ENCODE assay signal across 19 cellular contexts in the genomic region with DNA sequence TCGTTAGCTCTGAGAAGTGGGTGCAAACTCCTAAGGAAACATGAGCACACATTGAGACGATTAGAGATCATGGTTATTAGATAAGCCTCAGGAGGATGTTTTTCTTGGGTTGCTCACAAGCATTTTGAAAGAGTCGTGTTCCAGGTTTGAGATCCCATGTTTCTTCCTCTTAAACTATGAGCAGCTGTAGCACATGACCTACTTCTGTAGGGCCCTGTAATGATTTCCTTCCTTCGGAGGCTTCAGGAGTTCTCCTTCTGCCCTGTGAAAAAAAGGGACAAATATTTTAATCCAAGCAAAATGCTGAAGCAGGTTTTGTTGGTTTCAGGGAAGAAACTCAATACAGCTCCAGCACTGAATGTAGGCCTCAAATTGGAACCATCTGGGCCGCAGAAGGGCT.
A peak's percentile ranks its signal among the peaks of the same experiment; 100 is the strongest.
DNase-seq lines count a peak whose midpoint lies in the region; ATAC-seq and TF ChIP-seq lines count a peak whose summit lies in the region.
"Had no signal": no experiment of that assay in that cellular context is flagged by ENCODE, and none has a peak within 500 bp of the region (broad histone marks: within the 10 kb centered on the region; RNA-seq: fewer than 3 reads in every experiment).

No MANE protein-coding gene starts in this region.

- no peak overlapping the region for H3K23ac ChIP-seq in trophoblast cell (ENCODE audit: low read length)

- H3K27me3 ChIP-seq in BLaER1 treated with 17β-estradiol and CSF1 and Interleukin-3, amounts not matched to agents 10 nM and 100 nM = no peaks in the 10 kb centered on the region
- no peaks in the 10 kb centered on the region for H3K27me3 ChIP-seq in trophoblast cell (ENCODE audit: insufficient read depth, low read length)

- H2BK5ac ChIP-seq in trophoblast cell (ENCODE audit: low read depth, low read length, poor library complexity) = no peak overlapping the region

- CTCF ChIA-PET in activated naive CD4-positive, alpha-beta T cell treated with anti-CD3 and anti-CD28 coated beads for 36 hours (lab: Charles Lee) = interaction anchor here (1.1 kb wide), 1 partner anchor 9 kb away, joined by 3 read pairs; no protein-coding TSS in a partner anchor

- ATAC-seq in mucosa of descending colon = no peak
- ATAC-seq: A549, HCT116 had no signal

- H3K27ac Mint-ChIP-seq in activated naive CD4-positive, alpha-beta T cell treated with anti-CD3 and anti-CD28 coated beads for 36 hours = no peak overlapping the region
- H3K27ac Mint-ChIP-seq: CD14-positive monocyte; CD4-positive, alpha-beta T cell; CD8-positive, alpha-beta memory T cell; H9 had no signal

- H3K79me1 ChIP-seq in trophoblast cell (ENCODE audit: low read length) = no peaks in the 10 kb centered on the region

- no peaks in the 10 kb centered on the region for H3K79me2 ChIP-seq in trophoblast cell (ENCODE audit: control insufficient read depth, insufficient read depth, low read length, poor library complexity)

- peaks cover 2% of the 10 kb centered on the region for H3K27me3 Mint-ChIP-seq in activated naive CD4-positive, alpha-beta T cell treated with anti-CD3 and anti-CD28 coated beads for 36 hours (ENCODE audit: low read depth)
- H3K27me3 Mint-ChIP-seq: CD4-positive, alpha-beta T cell had no signal

- no peak overlapping the region for H3K4ac ChIP-seq in trophoblast cell (ENCODE audit: low read depth, low read length)

- TF ChIP-seq CTCF in mucosa of descending colon (IDR thresholded peaks at IDR 0.05) (no peak), foreskin fibroblast (IDR thresholded peaks at IDR 0.05; ENCODE audit: low read depth, low read length) (no peak)

- no peaks in the 10 kb centered on the region for H3K36me3 ChIP-seq in BLaER1 treated with 17β-estradiol and CSF1 and Interleukin-3, amounts not matched to agents 10 nM and 100 nM
- H3K36me3 ChIP-seq in SK-N-MC (ENCODE audit: insufficient read depth, low read length) (no peaks in the 10 kb centered on the region), trophoblast cell (ENCODE audit: control insufficient read depth in 1 of 2, insufficient read depth in 2 of 2, low read length in 2 of 2) (no peaks in the 10 kb centered on the region), mucosa of descending colon (ENCODE audit: low read depth) (no peaks in the 10 kb centered on the region)

- H3K27ac ChIP-seq in BLaER1 treated with 17β-estradiol and CSF1 and Interleukin-3, amounts not matched to agents 10 nM and 100 nM = no peak overlapping the region
- H3K27ac ChIP-seq in SK-N-MC = peak overlapping the region; percentile 89
- H3K27ac ChIP-seq in trophoblast cell (ENCODE audit: low read depth, low read length) = no peak overlapping the region
- H3K27ac ChIP-seq: A549, GM23248 had no signal

- H3K36me3 Mint-ChIP-seq in activated naive CD4-positive, alpha-beta T cell treated with anti-CD3 and anti-CD28 coated beads for 36 hours (ENCODE audit: low read depth) = no peaks in the 10 kb centered on the region
- H3K36me3 Mint-ChIP-seq: CD14-positive monocyte; CD8-positive, alpha-beta memory T cell had no signal

- no peak overlapping the region for H3K18ac ChIP-seq in trophoblast cell (ENCODE audit: low read length)

- no peak overlapping the region for H4K91ac ChIP-seq in trophoblast cell (ENCODE audit: low read depth, low read length)

- H4K8ac ChIP-seq in trophoblast cell (ENCODE audit: low read depth, low read length) = no peak overlapping the region

- H3K9me3 Mint-ChIP-seq in activated naive CD4-positive, alpha-beta T cell treated with anti-CD3 and anti-CD28 coated beads for 36 hours = no peaks in the 10 kb centered on the region
- H3K9me3 Mint-ChIP-seq: CD4-positive, alpha-beta T cell; CD8-positive, alpha-beta memory T cell; H9 had no signal

- no peak for DNase-seq in SK-N-MC (ENCODE audit: low read depth, low spot score)
- DNase-seq in fibroblast of gingiva (ENCODE audit: low read depth) = peak; percentile 65
- DNase-seq in trophoblast cell = no peak
- DNase-seq in activated naive CD4-positive, alpha-beta T cell treated with anti-CD3 and anti-CD28 coated beads for 36 hours = no peak
- no peak for DNase-seq in mucosa of descending colon
- DNase-seq in NCI-H1048 (lab: John Stamatoyannopoulos, UW) = no peak
- no peak for DNase-seq in foreskin fibroblast
- DNase-seq: 8988T; CD4-positive, alpha-beta T cell; CD8-positive, alpha-beta memory T cell; DMS 273 treated with DMSO at 0.1 percent for 48 hours; DMS79 treated with DMSO at 0.1 percent for 48 hours; GF-D8; GM23248; H9 had no signal

- H3K14ac ChIP-seq in trophoblast cell (ENCODE audit: low read length) = no peak overlapping the region

- no peak overlapping the region for H2AFZ ChIP-seq in trophoblast cell (ENCODE audit: insufficient read depth, low read length, poor library complexity)
- H2AFZ ChIP-seq: GM23248 had no signal

- H2BK120ac ChIP-seq in trophoblast cell (ENCODE audit: insufficient read depth, low read length, poor library complexity) = no peak overlapping the region

- peak overlapping the region; percentile 0 to 84 (median 48); a peak in 19 of 22 replicates for H3K4me2 ChIP-seq in BLaER1 treated with 17β-estradiol and CSF1 and Interleukin-3, amounts not matched to agents 10 nM and 100 nM
- H3K4me2 ChIP-seq in trophoblast cell (ENCODE audit: low read length) = no peak overlapping the region
- H3K4me2 ChIP-seq: A549 had no signal

- H4K12ac ChIP-seq in trophoblast cell (ENCODE audit: low read depth, low read length) = no peak overlapping the region

- H3K4me1 Mint-ChIP-seq in activated naive CD4-positive, alpha-beta T cell treated with anti-CD3 and anti-CD28 coated beads for 36 hours (ENCODE audit: low read depth) = peaks cover 5% of the 10 kb centered on the region
- H3K4me1 Mint-ChIP-seq: CD14-positive monocyte had no signal

- H3K4me3 ChIP-seq in BLaER1 treated with 17β-estradiol and CSF1 and Interleukin-3, amounts not matched to agents 10 nM and 100 nM = no peak overlapping the region
- H3K4me3 ChIP-seq in SK-N-MC (no peak overlapping the region), trophoblast cell (ENCODE audit: low read depth, low read length) (no peak overlapping the region), mucosa of descending colon (no peak overlapping the region), foreskin fibroblast (ENCODE audit: low read depth in 1 of 2, low read length in 2 of 2) (no peak overlapping the region)
- H3K4me3 ChIP-seq: A549, GM23248 had no signal

- H3K4me3 Mint-ChIP-seq in activated naive CD4-positive, alpha-beta T cell treated with anti-CD3 and anti-CD28 coated beads for 36 hours = no peak overlapping the region
- H3K4me3 Mint-ChIP-seq: CD14-positive monocyte; CD4-positive, alpha-beta T cell; CD8-positive, alpha-beta memory T cell; H9 had no signal

- H4K20me1 ChIP-seq in BLaER1 treated with 17β-estradiol and CSF1 and Interleukin-3, amounts not matched to agents 10 nM and 100 nM = no peaks in the 10 kb centered on the region

- H3K9me3 ChIP-seq in BLaER1 treated with 17β-estradiol and CSF1 and Interleukin-3, amounts not matched to agents 10 nM and 100 nM (replicated peaks in 1 of 11) = no peaks in the 10 kb centered on the region
- H3K9me3 ChIP-seq in SK-N-MC (ENCODE audit: low read depth, low read length) = no peaks in the 10 kb centered on the region
- no peaks in the 10 kb centered on the region for H3K9me3 ChIP-seq in trophoblast cell (ENCODE audit: insufficient read depth, low read depth, low read length)
- no peaks in the 10 kb centered on the region for H3K9me3 ChIP-seq in mucosa of descending colon
- H3K9me3 ChIP-seq: A549 had no signal

- no CpG with 5 or more reads among the region's 5 CpGs for WGBS in trophoblast cell (ENCODE audit: extremely low coverage, insufficient coverage, insufficient read length)

- H2BK12ac ChIP-seq in trophoblast cell (ENCODE audit: low read length) = no peak overlapping the region

- H3K9ac ChIP-seq in BLaER1 treated with 17β-estradiol and CSF1 and Interleukin-3, amounts not matched to agents 10 nM and 100 nM = no peak overlapping the region
- H3K9ac ChIP-seq in SK-N-MC (ENCODE audit: insufficient read length) (no peak overlapping the region), trophoblast cell (ENCODE audit: low read length) (peak overlapping the region; percentile 19)
- H3K9ac ChIP-seq: GM23248 had no signal

- intact Hi-C loops in activated naive CD4-positive, alpha-beta T cell treated with anti-CD3 and anti-CD28 coated beads for 36 hours (cut with micrococcal nuclease) = no loop called here
- intact Hi-C loops in mucosa of descending colon (cut with DNase I, micrococcal nuclease) = no loop called here

- no peak overlapping the region for H2AK5ac ChIP-seq in trophoblast cell (ENCODE audit: low read length)

- H3K4me1 ChIP-seq in BLaER1 treated with 17β-estradiol and CSF1 and Interleukin-3, amounts not matched to agents 10 nM and 100 nM = peaks cover 21 to 52% (median 44%) of the 10 kb centered on the region in 10 experiments
- H3K4me1 ChIP-seq in trophoblast cell (ENCODE audit: control insufficient read depth in 1 of 2, insufficient read depth in 2 of 2, low read length in 2 of 2) (no peaks in the 10 kb centered on the region), mucosa of descending colon (ENCODE audit: low read depth) (no peaks in the 10 kb centered on the region)
